27 cellular contexts compared by ENCODE assay signal in the genomic region with DNA sequence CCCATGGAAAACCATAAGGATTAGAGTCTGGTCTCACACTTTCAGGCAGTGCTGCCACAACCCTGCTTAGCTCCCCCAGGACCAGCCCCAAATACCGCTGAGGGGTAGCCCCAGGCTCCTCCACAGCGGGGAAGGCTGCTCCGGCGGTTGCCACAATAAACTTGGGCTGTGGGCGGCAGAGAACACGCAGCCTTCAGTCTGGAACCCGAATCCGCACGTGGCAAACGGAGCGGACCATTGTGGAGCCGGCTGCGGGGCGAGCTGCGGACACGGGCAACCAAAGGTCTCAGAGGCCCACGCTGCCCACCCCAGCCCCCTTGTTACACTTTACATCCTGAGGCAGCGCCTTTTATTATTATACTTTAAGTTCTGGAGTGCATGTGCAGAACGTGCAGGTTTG.
"Had no signal": no experiment of that assay in that cellular context is flagged by ENCODE, and none has a peak within 500 bp of the region (broad histone marks: within the 10 kb centered on the region; RNA-seq: fewer than 3 reads in every experiment).

No MANE protein-coding gene starts in this region.

- H3K4me1 Mint-ChIP-seq: stimulated activated memory B cell treated with anti-CD40 and anti-IgM and Interleukin-4, amounts not matched to agents 10 μg/mL and 1 μg/mL and 100 μg/mL, for 72 hours; stimulated activated naive B cell treated with anti-CD40 and anti-IgM and Interleukin-4, amounts not matched to agents 10 μg/mL and 1 μg/mL and 100 μg/mL, for 72 hours; stimulated activated naive CD8-positive, alpha-beta T cell treated with anti-CD3 and anti-CD28 coated beads, Interleukin-15, amount 100 ng/mL, for 72 hours had no signal

- H3K9me3 Mint-ChIP-seq: stimulated activated effector memory CD8-positive, alpha-beta T cell treated with anti-CD3 and anti-CD28 coated beads, Interleukin-12 subunit alpha, Interleukin-12 subunit beta, amount 100 ng/mL, for 72 hours; stimulated activated memory B cell treated with anti-CD40 and anti-IgM and Interleukin-4, amounts not matched to agents 10 μg/mL and 1 μg/mL and 100 μg/mL, for 72 hours; stimulated activated naive B cell treated with anti-CD40 and anti-IgM and Interleukin-4, amounts not matched to agents 10 μg/mL and 1 μg/mL and 100 μg/mL, for 72 hours; stimulated activated naive CD8-positive, alpha-beta T cell treated with anti-CD3 and anti-CD28 coated beads, Interleukin-15, amount 100 ng/mL, for 72 hours; stimulated activated naive CD8-positive, alpha-beta T cell treated with anti-CD3 and anti-CD28 coated beads, Interleukin-15, Interleukin-2, amounts not matched to agents 100 ng/mL and 50 ng/mL, for 24 hours; type B pancreatic cell had no signal

- H3K9me3 ChIP-seq: stomach, suprapubic skin, testis, thoracic aorta, thyroid gland, tibial artery, tibial nerve, transverse colon, upper lobe of left lung, upper lobe of right lung, uterus, vagina had no signal

- ATAC-seq: stimulated activated effector memory CD8-positive, alpha-beta T cell treated with anti-CD3 and anti-CD28 coated beads, Interleukin-12 subunit alpha, Interleukin-12 subunit beta, amount 100 ng/mL, for 72 hours; stimulated activated memory B cell treated with anti-CD40 and anti-IgM and Interleukin-4, amounts not matched to agents 10 μg/mL and 1 μg/mL and 100 μg/mL, for 72 hours; stimulated activated naive B cell treated with anti-CD40 and anti-IgM and Interleukin-4, amounts not matched to agents 10 μg/mL and 1 μg/mL and 100 μg/mL, for 72 hours; stimulated activated naive CD8-positive, alpha-beta T cell treated with anti-CD3 and anti-CD28 coated beads, Interleukin-15, amount 100 ng/mL, for 72 hours; stimulated activated naive CD8-positive, alpha-beta T cell treated with anti-CD3 and anti-CD28 coated beads, Interleukin-15, Interleukin-2, amounts not matched to agents 100 U/mL and 50 U/mL, for 24 hours; upper lobe of right lung had no signal

- H3K4me3 Mint-ChIP-seq: stimulated activated effector memory CD8-positive, alpha-beta T cell treated with anti-CD3 and anti-CD28 coated beads, Interleukin-12 subunit alpha, Interleukin-12 subunit beta, amount 100 ng/mL, for 72 hours; stimulated activated memory B cell treated with anti-CD40 and anti-IgM and Interleukin-4, amounts not matched to agents 10 μg/mL and 1 μg/mL and 100 μg/mL, for 72 hours; stimulated activated naive B cell treated with anti-CD40 and anti-IgM and Interleukin-4, amounts not matched to agents 10 μg/mL and 1 μg/mL and 100 μg/mL, for 72 hours; stimulated activated naive CD8-positive, alpha-beta T cell treated with anti-CD3 and anti-CD28 coated beads, Interleukin-15, amount 100 ng/mL, for 72 hours; stimulated activated naive CD8-positive, alpha-beta T cell treated with anti-CD3 and anti-CD28 coated beads, Interleukin-15, Interleukin-2, amounts not matched to agents 100 ng/mL and 50 ng/mL, for 24 hours; type B pancreatic cell had no signal

- H3K27me3 ChIP-seq: testis, thyroid gland, tibial nerve, transverse colon, upper lobe of left lung, upper lobe of right lung, uterus, vagina had no signal

- H3K27ac ChIP-seq: stomach, suprapubic skin, testis, thoracic aorta, thyroid gland, tibial artery, tibial nerve, transverse colon, upper lobe of left lung, upper lobe of right lung, uterus, vagina had no signal

- DNase-seq: stimulated activated CD4-positive, alpha-beta T cell treated with anti-CD3 and anti-CD28 coated beads, Interleukin-2, amount 100 ng/mL, for 48 hours; stimulated activated CD4-positive, alpha-beta T cell treated with anti-CD3 and anti-CD28 coated beads, Interleukin-4, amount 100 ng/mL, for 1 hour; stimulated activated CD4-positive, alpha-beta T cell treated with anti-CD3 and anti-CD28 coated beads, Interleukin-4, amount 100 ng/mL, for 24 hours; stimulated activated CD4-positive, alpha-beta T cell treated with anti-CD3 and anti-CD28 coated beads, Interleukin-4, amount 100 ng/mL, for 4 hours; stimulated activated CD8-positive, alpha-beta memory T cell treated with anti-CD3 and anti-CD28 coated beads, Interleukin-4, amount 100 ng/mL, for 48 hours; stimulated activated naive B cell treated with anti-CD40 and anti-IgM and Interleukin-4, amounts not matched to agents 10 μg/mL and 1 μg/mL and 100 μg/mL, for 72 hours; stimulated activated naive CD4-positive, alpha-beta T cell; stimulated activated naive CD4-positive, alpha-beta T cell treated with Interleukin-2 at 50 U/mL for 16 hours; stimulated activated naive CD8-positive, alpha-beta T cell treated with anti-CD3 and anti-CD28 coated beads, Interleukin-15, amount 100 ng/mL, for 72 hours; stimulated activated naive CD8-positive, alpha-beta T cell treated with anti-CD3 and anti-CD28 coated beads, Interleukin-15, Interleukin-2, amounts not matched to agents 100 U/mL and 50 U/mL, for 24 hours; stomach; substantia nigra; testis; thyroid gland; tibial artery; transverse colon; upper lobe of right lung; uterus had no signal

- H3K36me3 Mint-ChIP-seq: stimulated activated effector memory CD8-positive, alpha-beta T cell treated with anti-CD3 and anti-CD28 coated beads, Interleukin-12 subunit alpha, Interleukin-12 subunit beta, amount 100 ng/mL, for 72 hours; stimulated activated memory B cell treated with anti-CD40 and anti-IgM and Interleukin-4, amounts not matched to agents 10 μg/mL and 1 μg/mL and 100 μg/mL, for 72 hours; stimulated activated naive B cell treated with anti-CD40 and anti-IgM and Interleukin-4, amounts not matched to agents 10 μg/mL and 1 μg/mL and 100 μg/mL, for 72 hours; type B pancreatic cell had no signal

- H3K36me3 ChIP-seq: stomach, suprapubic skin, thoracic aorta, thyroid gland, tibial artery, tibial nerve, transverse colon, upper lobe of left lung, upper lobe of right lung, uterus, vagina had no signal

- H3K27ac Mint-ChIP-seq: stimulated activated effector memory CD8-positive, alpha-beta T cell treated with anti-CD3 and anti-CD28 coated beads, Interleukin-12 subunit alpha, Interleukin-12 subunit beta, amount 100 ng/mL, for 72 hours; stimulated activated memory B cell treated with anti-CD40 and anti-IgM and Interleukin-4, amounts not matched to agents 10 μg/mL and 1 μg/mL and 100 μg/mL, for 72 hours; stimulated activated naive B cell treated with anti-CD40 and anti-IgM and Interleukin-4, amounts not matched to agents 10 μg/mL and 1 μg/mL and 100 μg/mL, for 72 hours; stimulated activated naive CD8-positive, alpha-beta T cell treated with anti-CD3 and anti-CD28 coated beads, Interleukin-15, amount 100 ng/mL, for 72 hours; stimulated activated naive CD8-positive, alpha-beta T cell treated with anti-CD3 and anti-CD28 coated beads, Interleukin-15, Interleukin-2, amounts not matched to agents 100 ng/mL and 50 ng/mL, for 24 hours; type B pancreatic cell had no signal

- H3K4me1 ChIP-seq: stomach, suprapubic skin, testis, tibial artery, tibial nerve, transverse colon, upper lobe of left lung, upper lobe of right lung, uterus, vagina had no signal

- H3K4me3 ChIP-seq: stomach, suprapubic skin, testis, thoracic aorta, thyroid gland, tibial artery, tibial nerve, transverse colon, upper lobe of left lung, upper lobe of right lung, uterus, vagina had no signal
